Comparison of ENCODE assay signal across 8 cellular contexts in genomic region chr2:128091691-128092050, GRCh38. TPM values are rescaled to one million over a fixed set of nuclear protein-coding genes. Genes with fewer than 3 reads are reported as not detected.
DNase-seq lines count a peak whose midpoint lies in the region; TF ChIP-seq lines count a peak whose summit lies in the region.

No MANE protein-coding gene starts in this region.

- H3K18ac ChIP-seq in trophoblast cell (ENCODE audit: low read length), result no peak overlapping the region

- peak overlapping the region; percentile 86 for H3K9ac ChIP-seq in trophoblast cell (ENCODE audit: low read length)

- H2AK5ac ChIP-seq in trophoblast cell (ENCODE audit: low read length), result no peak overlapping the region

- H3K36me3 ChIP-seq in HAP-1 (replicated peaks) (peaks cover 11% of the 10 kb centered on the region), trophoblast cell (ENCODE audit: control insufficient read depth in 1 of 2, insufficient read depth in 2 of 2, low read length in 2 of 2) (peaks cover 0 to 6% of the 10 kb centered on the region in 2 experiments)

- in situ Hi-C loops in HAP-1 (cut with MboI; ENCODE audit: low sequenced_read_pairs), result loop anchor here (5.0 kb wide), 1 partner anchor 64 kb away; the partner anchor contains the start of gene SAP130

- no peak overlapping the region for H3K14ac ChIP-seq in trophoblast cell (ENCODE audit: low read length)

- H3K4me3 ChIP-seq in HAP-1, result peak overlapping the region; percentile 82
- H3K4me3 ChIP-seq in fibroblast of pulmonary artery (replicated peaks; ENCODE audit: low read depth, low read length), result peak overlapping the region; percentile 86
- peak overlapping the region; percentile 100 for H3K4me3 ChIP-seq in trophoblast cell (ENCODE audit: low read depth, low read length)

- H3K4ac ChIP-seq in trophoblast cell (ENCODE audit: low read depth, low read length), result peak overlapping the region; percentile 25

- no peak overlapping the region for H2BK120ac ChIP-seq in trophoblast cell (ENCODE audit: insufficient read depth, low read length, poor library complexity)

- H3K27me3 ChIP-seq in HAP-1 (ENCODE audit: low read depth), result no peaks in the 10 kb centered on the region
- H3K27me3 ChIP-seq in trophoblast cell (ENCODE audit: insufficient read depth, low read length), result no peaks in the 10 kb centered on the region

- H3K79me2 ChIP-seq in trophoblast cell (ENCODE audit: control insufficient read depth, insufficient read depth, low read length, poor library complexity), result peaks cover 9% of the 10 kb centered on the region

- H4K12ac ChIP-seq in trophoblast cell (ENCODE audit: low read depth, low read length), result no peak overlapping the region

- H3K4me1 ChIP-seq in HAP-1 (no peaks in the 10 kb centered on the region; the same call in 1 of the 2 replicates), trophoblast cell (ENCODE audit: control insufficient read depth in 1 of 2, insufficient read depth in 2 of 2, low read length in 2 of 2) (peaks cover 0 to 1% of the 10 kb centered on the region in 2 experiments)

- H3K27ac ChIP-seq in VCaP (peak overlapping the region; percentile 76), trophoblast cell (ENCODE audit: low read depth, low read length) (no peak overlapping the region)

- DNase-seq in AG08396 (ENCODE audit: low spot score) (peak; percentile 26), HAP-1 (ENCODE audit: low spot score in 2 of 2) (no peak), fibroblast of pulmonary artery (ENCODE audit: low read depth) (peak; percentile 25), trophoblast cell (peak; percentile 4 to 31), DMS153 (lab: John Stamatoyannopoulos, UW) (no peak), occipital lobe (lab: John Stamatoyannopoulos, UW) (no peak), NCI-H2196 treated with DMSO at 0.1 percent for 48 hours (lab: John Stamatoyannopoulos, UW; ENCODE audit: unreplicated experiment) (no peak)

- H2BK5ac ChIP-seq in trophoblast cell (ENCODE audit: low read depth, low read length, poor library complexity), result no peak overlapping the region

- peak overlapping the region; percentile 29 for H4K91ac ChIP-seq in trophoblast cell (ENCODE audit: low read depth, low read length)

- TF ChIP-seq CTCF in VCaP (conservative IDR thresholded peaks at IDR 0.05) (no peak), fibroblast of pulmonary artery (IDR thresholded peaks at IDR 0.05; ENCODE audit: low read length, missing control alignments) (no peak)

- H2BK12ac ChIP-seq in trophoblast cell (ENCODE audit: low read length), result no peak overlapping the region

- peak overlapping the region; percentile 24 for H2AFZ ChIP-seq in trophoblast cell (ENCODE audit: insufficient read depth, low read length, poor library complexity)

- peak overlapping the region; percentile 83 for H3K4me2 ChIP-seq in trophoblast cell (ENCODE audit: low read length)

- peak overlapping the region; percentile 84 for H4K8ac ChIP-seq in trophoblast cell (ENCODE audit: low read depth, low read length)

- peaks cover 5% of the 10 kb centered on the region for H3K79me1 ChIP-seq in trophoblast cell (ENCODE audit: low read length)

- H3K9me3 ChIP-seq in HAP-1, result no peaks in the 10 kb centered on the region
- H3K9me3 ChIP-seq in trophoblast cell (ENCODE audit: insufficient read depth, low read depth, low read length), result peaks cover 3% of the 10 kb centered on the region

- no peak overlapping the region for H3K23ac ChIP-seq in trophoblast cell (ENCODE audit: low read length)

- WGBS in trophoblast cell (ENCODE audit: extremely low coverage, insufficient coverage, insufficient read length), result no CpG with 5 or more reads among the region's 9 CpGs

RNA-seq across cellular contexts. Expression of gene UGGT1, which starts 0.7 kb away (rescaled TPM):
- 57.3 and 59.1 TPM in 2 replicates for polyA plus RNA-seq in trophoblast cell (2013)
- total RNA-seq in occipital lobe, result 57.6 TPM

Comparison
In these comparisons a context has a peak if more than half of its experiments do, and no peak if none do; other contexts are left out.
1. DNase-seq: peak in AG08396 (single experiment), fibroblast of pulmonary artery (single experiment) and trophoblast cell (2 of 2); none in HAP-1 (0 of 2), DMS153 (single experiment), occipital lobe (single experiment) and NCI-H2196 treated with DMSO at 0.1 percent for 48 hours (single experiment).
2. Peak in every context shown above with its lines, with median percentiles within 50 percentile points of each other: H3K4me3 ChIP-seq.